In genomic region chr6:68760941-68761676, GRCh38 we compare ENCODE assay signal across 21 cellular contexts.
DNase-seq lines count a peak whose midpoint lies in the region; ATAC-seq and TF ChIP-seq lines count a peak whose summit lies in the region.
"Had no signal": no experiment of that assay in that cellular context is flagged by ENCODE, and none has a peak within 500 bp of the region (broad histone marks: within the 10 kb centered on the region; RNA-seq: fewer than 3 reads in every experiment).

No MANE protein-coding gene starts in this region.

- WGBS in transverse colon (ENCODE audit: low coverage in 1 of 2), 2 donors = 72 to 81% methylated on average over 6 to 8 of the region's 8 CpGs

- no peaks in the 10 kb centered on the region for H3K27me3 ChIP-seq in transverse colon
- H3K27me3 ChIP-seq in effector memory CD4-positive, alpha-beta T cell (replicated peaks; ENCODE audit: control insufficient read depth, insufficient read depth, low read length, poor library complexity, severe bottlenecking) = no peaks in the 10 kb centered on the region
- H3K27me3 ChIP-seq: foreskin keratinocyte, thyroid gland had no signal

- peaks cover 0 to 5% (median 0%) of the 10 kb centered on the region in 4 donors for H3K4me1 ChIP-seq in transverse colon
- H3K4me1 ChIP-seq in effector memory CD4-positive, alpha-beta T cell (ENCODE audit: control insufficient read depth, insufficient read depth, low read length, poor library complexity, severe bottlenecking) = no peaks in the 10 kb centered on the region
- H3K4me1 ChIP-seq: foreskin keratinocyte, thyroid gland had no signal

- ATAC-seq in HG02885 (IDR thresholded peaks at IDR 0.05; ENCODE audit: poor library complexity, unreplicated experiment) = no peak
- ATAC-seq: foreskin keratinocyte; stimulated activated effector memory CD8-positive, alpha-beta T cell treated with anti-CD3 and anti-CD28 coated beads, Interleukin-12 subunit alpha, Interleukin-12 subunit beta, amount 100 ng/mL, for 72 hours had no signal

- in situ Hi-C loops in transverse colon (cut with MboI; ENCODE audit: low pct_ligation_motif_present in 1 of 4, low pct_unique_long_range_greater_than_20kb in 1 of 4, low sequenced_read_pairs in 3 of 4) = no loop called here

- H3K9me3 ChIP-seq in transverse colon = no peaks in the 10 kb centered on the region
- H3K9me3 ChIP-seq in effector memory CD4-positive, alpha-beta T cell (ENCODE audit: control insufficient read depth, low read length) = no peaks in the 10 kb centered on the region
- H3K9me3 ChIP-seq: thyroid gland had no signal

- TF ChIP-seq EP300 in transverse colon (IDR thresholded peaks at IDR 0.05; ENCODE audit: low read depth) = no peak

- no peaks in the 10 kb centered on the region for H3K36me3 ChIP-seq in transverse colon
- H3K36me3 ChIP-seq in effector memory CD4-positive, alpha-beta T cell (ENCODE audit: control insufficient read depth, insufficient read depth, low read length) = no peaks in the 10 kb centered on the region
- H3K36me3 ChIP-seq: thyroid gland had no signal

- peak; percentile 1 for TF ChIP-seq CTCF in cardiac fibroblast (IDR thresholded peaks at IDR 0.05; ENCODE audit: low read depth, low read length)
- TF ChIP-seq CTCF in transverse colon (IDR thresholded peaks at IDR 0.05) = no peak

- H3K4me3 ChIP-seq in cardiac fibroblast (replicated peaks in 1 of 2; ENCODE audit: low read depth in 2 of 2, low read length in 2 of 2) = no peak overlapping the region
- H3K4me3 ChIP-seq in transverse colon = no peak overlapping the region
- H3K4me3 ChIP-seq in effector memory CD4-positive, alpha-beta T cell (ENCODE audit: insufficient read depth, low read depth, low read length, poor library complexity, severe bottlenecking) = no peak overlapping the region
- H3K4me3 ChIP-seq: coronary artery, thyroid gland had no signal

- H3K27ac ChIP-seq in transverse colon = no peak overlapping the region
- H3K27ac ChIP-seq in effector memory CD4-positive, alpha-beta T cell (ENCODE audit: insufficient read depth, low read length, poor library complexity, severe bottlenecking) = no peak overlapping the region
- H3K27ac ChIP-seq: coronary artery, foreskin keratinocyte, thyroid gland had no signal

- no peak for TF ChIP-seq POLR2A in transverse colon (IDR thresholded peaks at IDR 0.05)

- DNase-seq in NCI-H524 (lab: John Stamatoyannopoulos, UW) (peak; percentile 29 to 48), NCI-H524 treated with DMSO at 0.1 percent for 48 hours (lab: John Stamatoyannopoulos, UW) (no peak), NCI-H2107 treated with DMSO at 0.1 percent for 48 hours (lab: John Stamatoyannopoulos, UW; ENCODE audit: unreplicated experiment) (peak; percentile 89), cardiac fibroblast (ENCODE audit: low read depth in 2 of 2) (peak in 1 of 2 donors; percentile 25), posterior cingulate gyrus (peak in 7 of 10 donors; percentile 25 to 79 (median 56)), transverse colon (no peak)
- DNase-seq in effector memory CD4-positive, alpha-beta T cell = no peak
- DNase-seq: activated CD4-positive, alpha-beta T cell treated with anti-CD3 and anti-CD28 coated beads, Interleukin-2, amount 50 U/mL, for 4 hours; activated naive CD4-positive, alpha-beta T cell treated with anti-CD3 and anti-CD28 coated beads, Interleukin-2, amount 10 ng/mL, durations not matched to agents 7 days and 5 days; activated T-cell treated with anti-CD3 and anti-CD28 coated beads for 4 hours; DMS53; foreskin keratinocyte; left cardiac atrium; NCI-H1436 treated with DMSO at 0.1 percent for 48 hours; NCI-H526; retina; SW 1271; thyroid gland had no signal

- intact Hi-C loops in posterior cingulate gyrus (cut with DNase I) = no loop called here
- intact Hi-C loops in transverse colon (cut with DNase I; ENCODE audit: low total_unique reads) = no loop called here

Comparison
In these comparisons a context has a peak if more than half of its experiments do, and no peak if none do; other contexts are left out.
1. DNase-seq: peak in NCI-H524 (2 of 2), NCI-H2107 treated with DMSO at 0.1 percent for 48 hours (single experiment) and posterior cingulate gyrus (7 of 10); none in NCI-H524 treated with DMSO at 0.1 percent for 48 hours (single experiment), transverse colon (single experiment) and effector memory CD4-positive, alpha-beta T cell (0 of 3).